Comparison of ENCODE assay signal across 8 cellular contexts in the genomic region with DNA sequence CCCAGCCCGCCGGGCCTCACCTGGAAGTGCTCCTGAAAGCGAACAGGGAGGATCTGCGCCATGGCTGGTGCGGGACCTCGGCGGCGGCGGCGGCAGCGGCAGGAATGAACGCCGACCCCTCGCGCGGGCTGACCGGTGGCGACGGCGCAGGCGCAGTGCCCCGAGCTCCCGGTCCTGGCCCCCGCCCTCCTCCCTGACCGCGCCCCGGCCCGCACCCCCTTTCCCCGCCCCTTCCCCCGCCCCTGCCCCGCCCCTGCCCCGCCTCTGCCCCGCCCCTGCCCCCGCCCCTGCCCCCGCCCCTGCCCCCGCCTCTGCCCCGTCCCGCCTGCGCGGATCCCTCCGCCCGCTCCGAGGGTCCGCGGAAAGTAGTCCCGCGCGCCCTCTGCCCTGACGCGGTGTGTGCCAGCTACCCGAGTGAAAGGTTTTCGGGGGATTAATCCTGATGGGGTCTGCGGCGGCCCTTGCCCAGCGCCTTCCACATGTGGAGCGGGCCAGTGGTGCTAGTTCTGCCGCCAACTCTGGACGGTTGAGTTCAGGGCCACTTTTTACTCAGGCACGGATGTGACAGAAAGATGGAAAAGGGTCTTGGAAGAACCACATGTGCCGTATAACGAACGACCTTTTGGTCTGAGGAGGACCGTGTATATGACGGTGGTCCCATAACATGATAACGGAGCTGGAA. TPM values are rescaled to one million over a fixed set of nuclear protein-coding genes. Genes with fewer than 3 reads are reported as not detected.
DNase-seq lines count a peak whose midpoint lies in the region; ATAC-seq and TF ChIP-seq lines count a peak whose summit lies in the region.

A gene (minus strand): TSS at position 140 of the 682 bp plus-strand sequence. CDS start 78 bp downstream, at position 62.

- peaks cover 25% of the 10 kb centered on the region for H3K4me1 Mint-ChIP-seq in activated CD4-positive, alpha-beta memory T cell treated with anti-CD3 and anti-CD28 coated beads, Interleukin-2, amount 10 ng/mL, durations not matched to agents 7 days and 5 days

- H3K9me3 ChIP-seq in ectodermal cell (ENCODE audit: control insufficient read depth, low read length) (no peaks in the 10 kb centered on the region), lower lobe of right lung (no peaks in the 10 kb centered on the region)

- intact Hi-C loops in lower lobe of right lung (cut with DNase I), result no loop called here

- 2% methylated on average over 51 to 56 of the region's 65 CpGs for WGBS in ectodermal cell, 2 experiments

- H3K36me3 ChIP-seq in ectodermal cell (ENCODE audit: control insufficient read depth, insufficient read depth, low read length) (no peaks in the 10 kb centered on the region), lower lobe of right lung (no peaks in the 10 kb centered on the region)

- CTCF ChIA-PET in activated CD4-positive, alpha-beta memory T cell treated with anti-CD3 and anti-CD28 coated beads, Interleukin-2, amount 10 ng/mL, durations not matched to agents 7 days and 5 days (lab: Charles Lee), result interaction anchor here (0.8 to 1.6 kb wide), 4 partner anchors 112 to 338 kb away, joined by 3 to 5 read pairs (median 3); a partner anchor contains a TSS

- ATAC-seq in HG02571 (IDR thresholded peaks at IDR 0.05; ENCODE audit: unreplicated experiment) (peak; percentile 63), lower lobe of right lung (peak; percentile 94), GM21723 (IDR thresholded peaks at IDR 0.05; ENCODE audit: unreplicated experiment) (no peak)

- H3K27me3 Mint-ChIP-seq in activated CD4-positive, alpha-beta memory T cell treated with anti-CD3 and anti-CD28 coated beads, Interleukin-2, amount 10 ng/mL, durations not matched to agents 7 days and 5 days, result peaks cover 35% of the 10 kb centered on the region

- no peak for TF ChIP-seq CTCF in lower lobe of right lung (IDR thresholded peaks at IDR 0.05)

- no peaks in the 10 kb centered on the region for H3K9me3 Mint-ChIP-seq in activated CD4-positive, alpha-beta memory T cell treated with anti-CD3 and anti-CD28 coated beads, Interleukin-2, amount 10 ng/mL, durations not matched to agents 7 days and 5 days

- H3K27me3 ChIP-seq in ectodermal cell (ENCODE audit: control insufficient read depth, insufficient read depth, low read length, poor library complexity, severe bottlenecking), result peaks cover 27% of the 10 kb centered on the region
- H3K27me3 ChIP-seq in lower lobe of right lung (ENCODE audit: low read depth), result no peaks in the 10 kb centered on the region

- H3K4me3 Mint-ChIP-seq in activated CD4-positive, alpha-beta memory T cell treated with anti-CD3 and anti-CD28 coated beads, Interleukin-2, amount 10 ng/mL, durations not matched to agents 7 days and 5 days, result peak within 1 kb of the TSS; percentile 82

- H3K4me1 ChIP-seq in ectodermal cell (ENCODE audit: control insufficient read depth, insufficient read depth, low read length) (peaks cover 13% of the 10 kb centered on the region), lower lobe of right lung (peaks cover 14% of the 10 kb centered on the region)

- H3K4me3 ChIP-seq in ectodermal cell (ENCODE audit: insufficient read depth, low read depth, low read length) (peak within 1 kb of the TSS; percentile 65), lower lobe of right lung (peak within 1 kb of the TSS; percentile 82)

- POLR2A ChIA-PET in activated CD4-positive, alpha-beta memory T cell treated with anti-CD3 and anti-CD28 coated beads, Interleukin-2, amount 10 ng/mL, durations not matched to agents 7 days and 5 days (lab: Charles Lee), result interaction anchor here (0.8 to 1.6 kb wide), 5 partner anchors 113 to 170 kb away, joined by 3 to 7 read pairs (median 3); a partner anchor contains a TSS

- peak within 1 kb of the TSS; percentile 47 for H3K27ac Mint-ChIP-seq in activated CD4-positive, alpha-beta memory T cell treated with anti-CD3 and anti-CD28 coated beads, Interleukin-2, amount 10 ng/mL, durations not matched to agents 7 days and 5 days

- H3K36me3 Mint-ChIP-seq in activated CD4-positive, alpha-beta memory T cell treated with anti-CD3 and anti-CD28 coated beads, Interleukin-2, amount 10 ng/mL, durations not matched to agents 7 days and 5 days (ENCODE audit: low read depth), result no peaks in the 10 kb centered on the region

- peak; percentile 84 for DNase-seq in Daoy (ENCODE audit: low read depth)
- DNase-seq in NCI-H2227 treated with DMSO at 0.1 percent for 48 hours (lab: John Stamatoyannopoulos, UW), result peak; percentile 63
- DNase-seq in activated CD4-positive, alpha-beta memory T cell treated with anti-CD3 and anti-CD28 coated beads, Interleukin-2, amount 10 ng/mL, durations not matched to agents 7 days and 5 days, result peak; percentile 77
- DNase-seq in lower lobe of right lung, result peak; percentile 86
- peak; percentile 50 to 73 for DNase-seq in stimulated activated CD4-positive, alpha-beta T cell treated with anti-CD3 and anti-CD28 coated beads, Interleukin-4, amount 100 ng/mL, for 4 hours

- H3K27ac ChIP-seq in ectodermal cell (ENCODE audit: insufficient read depth, low read depth, low read length, poor library complexity, severe bottlenecking) (no peak within 1 kb of the TSS), lower lobe of right lung (peak within 1 kb of the TSS; percentile 76)

RNA-seq across cellular contexts. Expression of the gene that starts here (rescaled TPM):
- total RNA-seq in Daoy (2014; rRNA removed; shearing (Covaris generic)), result 1.7 and 3.2 TPM in 2 replicates
- total RNA-seq in activated CD4-positive, alpha-beta memory T cell treated with anti-CD3 and anti-CD28 coated beads, Interleukin-2, amount 10 ng/mL, durations not matched to agents 7 days and 5 days, result 1 to 10 TPM in 1 of 2 experiments, under 1 TPM in 1; 0.93 to 1.1 TPM
- polyA plus RNA-seq in ectodermal cell (2013, experiment 1 of 4), result 9.9 TPM
- polyA plus RNA-seq in ectodermal cell (2013, experiment 2 of 4), result 13.0 TPM
- polyA plus RNA-seq in ectodermal cell (2013, experiment 3 of 4), result 8.8 TPM
- 10.0 TPM for polyA plus RNA-seq in ectodermal cell (2013, experiment 4 of 4)
- 6.8 TPM for total RNA-seq in lower lobe of right lung
